17 cellular contexts compared by ENCODE assay signal in genomic region chr2:25044011-25044410, GRCh38. TPM values are rescaled to one million over a fixed set of nuclear protein-coding genes. Genes with fewer than 3 reads are reported as not detected.
A peak's percentile ranks its signal among the peaks of the same experiment; 100 is the strongest.
DNase-seq lines count a peak whose midpoint lies in the region; FAIRE-seq and TF ChIP-seq lines count a peak whose summit lies in the region.
"Had no signal": no experiment of that assay in that cellular context is flagged by ENCODE, and none has a peak within 500 bp of the region (broad histone marks: within the 10 kb centered on the region; RNA-seq: fewer than 3 reads in every experiment).

No MANE protein-coding gene starts in this region.

- DNase-seq in CD8-positive, alpha-beta memory T cell: no peak
- DNase-seq in endothelial cell of umbilical vein (ENCODE audit: low read depth, low spot score) (no peak), neural crest cell (ENCODE audit: low read depth, low spot score) (no peak), NCI-H146 (lab: John Stamatoyannopoulos, UW) (no peak), GM12892 (ENCODE audit: insufficient read length) (no peak), esophagus squamous epithelium (lab: John Stamatoyannopoulos, UW) (no peak), UCSD-AML1 (lab: John Stamatoyannopoulos, UW; ENCODE audit: unreplicated experiment) (no peak)
- DNase-seq: cortex of kidney, NCI-H1092 treated with DMSO at 0.1 percent for 48 hours, NCI-H2081 treated with DMSO at 0.1 percent for 48 hours had no signal

- H3K4me1 ChIP-seq in CD8-positive, alpha-beta memory T cell (ENCODE audit: insufficient read depth, low read length): peaks cover 19% of the 10 kb centered on the region
- H3K4me1 ChIP-seq in endothelial cell of umbilical vein (ENCODE audit: control insufficient read depth, extremely low read depth, insufficient read depth, low read length) (peaks cover 21% of the 10 kb centered on the region), esophagus squamous epithelium (peaks cover 13 to 27% (median 14%) of the 10 kb centered on the region in 3 donors)
- H3K4me1 ChIP-seq: prostate gland had no signal

- peaks cover 39 to 55% of the 10 kb centered on the region in 2 donors for H3K27me3 Mint-ChIP-seq in CD8-positive, alpha-beta memory T cell
- peaks cover 42% of the 10 kb centered on the region for H3K27me3 Mint-ChIP-seq in IgD-negative memory B cell
- peaks cover 8% of the 10 kb centered on the region for H3K27me3 Mint-ChIP-seq in neural crest cell (ENCODE audit: low read depth)

- H3K9me3 ChIP-seq in CD8-positive, alpha-beta memory T cell (ENCODE audit: low read length): no peaks in the 10 kb centered on the region
- H3K9me3 ChIP-seq in endothelial cell of umbilical vein (replicated peaks; ENCODE audit: control insufficient read depth, insufficient read depth, low read length) (no peaks in the 10 kb centered on the region), esophagus squamous epithelium (no peaks in the 10 kb centered on the region)
- H3K9me3 ChIP-seq: prostate gland, suprapubic skin, vagina had no signal

- BruUV-seq in endothelial cell of umbilical vein (replicated peaks; lab: Mats Ljungman, UMichigan): no TSS peak

- dilution Hi-C loops in endothelial cell of umbilical vein (cut with MboI; ENCODE audit: extremely low pct_ligation_motif_present, low sequenced_read_pairs): no loop called here

- H3K27ac Mint-ChIP-seq in CD8-positive, alpha-beta memory T cell: no peak overlapping the region
- H3K27ac Mint-ChIP-seq in IgD-negative memory B cell (no peak overlapping the region), neural crest cell (ENCODE audit: unreplicated experiment) (no peak overlapping the region)

- H2AFZ ChIP-seq in endothelial cell of umbilical vein (ENCODE audit: low read depth, low read length): no peak overlapping the region

- FAIRE-seq in endothelial cell of umbilical vein (lab: Jason Lieb, UNC): peak; percentile 18
- FAIRE-seq in GM12892 (lab: Jason Lieb, UNC): no peak
- FAIRE-seq: endometrium, HTR-8/SVneo had no signal

- TF ChIP-seq CTCF in endothelial cell of umbilical vein (IDR thresholded peaks at IDR 0.05; ENCODE audit: extremely low read depth in 1 of 2, insufficient read depth in 1 of 2, low read depth in 1 of 2, low read length in 2 of 2) (no peak), neural crest cell (conservative IDR thresholded peaks at IDR 0.05) (no peak), esophagus squamous epithelium (IDR thresholded peaks at IDR 0.05) (no peak)

- 55 to 76% methylated on average over 1 of the region's 1 CpG for WGBS in esophagus squamous epithelium, 2 donors

- H3K9me3 Mint-ChIP-seq in CD8-positive, alpha-beta memory T cell: no peaks in the 10 kb centered on the region
- H3K9me3 Mint-ChIP-seq in IgD-negative memory B cell (no peaks in the 10 kb centered on the region), neural crest cell (no peaks in the 10 kb centered on the region)

- H4K20me1 ChIP-seq in endothelial cell of umbilical vein (replicated peaks; ENCODE audit: control insufficient read depth, extremely low read depth, insufficient read depth, low read length): no peaks in the 10 kb centered on the region

- peak overlapping the region in 5 of 7 donors; percentile 31 to 87 (median 41) for H3K4me3 Mint-ChIP-seq in CD8-positive, alpha-beta memory T cell
- H3K4me3 Mint-ChIP-seq in IgD-negative memory B cell (peak overlapping the region in 3 of 4 donors; percentile 34 to 95 (median 41)), neural crest cell (peak overlapping the region; percentile 95)

- no peak overlapping the region for H3K27ac ChIP-seq in CD8-positive, alpha-beta memory T cell (ENCODE audit: low read depth, low read length)
- H3K27ac ChIP-seq in endothelial cell of umbilical vein (ENCODE audit: insufficient read depth, low read depth, low read length): no peak overlapping the region
- no peak overlapping the region for H3K27ac ChIP-seq in esophagus squamous epithelium
- H3K27ac ChIP-seq: prostate gland, suprapubic skin, vagina, VCaP had no signal

- H3K36me3 Mint-ChIP-seq in CD8-positive, alpha-beta memory T cell: no peaks in the 10 kb centered on the region
- H3K36me3 Mint-ChIP-seq in IgD-negative memory B cell (no peaks in the 10 kb centered on the region), neural crest cell (ENCODE audit: low read depth) (no peaks in the 10 kb centered on the region)

- intact Hi-C loops in endothelial cell of umbilical vein (cut with micrococcal nuclease) (loop anchor here (5.0 kb wide), 2 partner anchors 53 to 153 kb away; no protein-coding TSS in a partner anchor), esophagus squamous epithelium (cut with DNase I) (no loop called here)

- peaks cover 18 to 29% (median 20%) of the 10 kb centered on the region in 3 donors for H3K4me1 Mint-ChIP-seq in CD8-positive, alpha-beta memory T cell
- H3K4me1 Mint-ChIP-seq in IgD-negative memory B cell (peaks cover 15 to 18% (median 17%) of the 10 kb centered on the region in 3 donors), neural crest cell (peaks cover 39% of the 10 kb centered on the region)

- no peak overlapping the region for H3K4me3 ChIP-seq in CD8-positive, alpha-beta memory T cell (ENCODE audit: low read length)
- H3K4me3 ChIP-seq in endothelial cell of umbilical vein (replicated peaks in 1 of 3; ENCODE audit: insufficient read depth in 1 of 3, low read depth in 1 of 3, low read length in 3 of 3) (no peak overlapping the region), esophagus squamous epithelium (no peak overlapping the region)
- H3K4me3 ChIP-seq: prostate gland, suprapubic skin had no signal

- H3K36me3 ChIP-seq in CD8-positive, alpha-beta memory T cell (ENCODE audit: insufficient read depth, low read length): no peaks in the 10 kb centered on the region
- no peaks in the 10 kb centered on the region for H3K36me3 ChIP-seq in endothelial cell of umbilical vein (ENCODE audit: control insufficient read depth in 2 of 2, extremely low read depth in 1 of 2, insufficient read depth in 2 of 2, low read length in 2 of 2)
- H3K36me3 ChIP-seq in esophagus squamous epithelium: no peaks in the 10 kb centered on the region
- H3K36me3 ChIP-seq: prostate gland, suprapubic skin, vagina had no signal

- peaks cover 34% of the 10 kb centered on the region for H3K27me3 ChIP-seq in CD8-positive, alpha-beta memory T cell (ENCODE audit: insufficient read depth, low read length, poor library complexity, severe bottlenecking)
- H3K27me3 ChIP-seq in endothelial cell of umbilical vein (ENCODE audit: control insufficient read depth in 2 of 2, insufficient read depth in 2 of 2, low read length in 2 of 2): peaks cover under 1 to 11% of the 10 kb centered on the region in 2 experiments
- peaks cover 0 to 44% (median 0%) of the 10 kb centered on the region in 4 donors for H3K27me3 ChIP-seq in esophagus squamous epithelium
- H3K27me3 ChIP-seq: vagina had no signal

- no peaks in the 10 kb centered on the region for H3K79me2 ChIP-seq in endothelial cell of umbilical vein (ENCODE audit: control insufficient read depth, insufficient read depth, low read length)

- H3K9me1 ChIP-seq in endothelial cell of umbilical vein (replicated peaks; ENCODE audit: control insufficient read depth, extremely low read depth, insufficient read depth, low read length): no peaks in the 10 kb centered on the region

- no peak overlapping the region for H3K4me2 ChIP-seq in endothelial cell of umbilical vein (ENCODE audit: insufficient read depth, low read length)

- CTCF ChIA-PET in CD8-positive, alpha-beta memory T cell (lab: Charles Lee): interaction anchor here (1.0 to 1.3 kb wide), 2 partner anchors 9 to 69 kb away, joined by 3 read pairs; no protein-coding TSS in a partner anchor
- CTCF ChIA-PET in endothelial cell of umbilical vein (lab: Charles Lee): interaction anchor here (1.2 to 1.4 kb wide), 2 partner anchors 41 to 69 kb away, joined by 3 to 4 read pairs; no protein-coding TSS in a partner anchor

- no peak overlapping the region for H3K9ac ChIP-seq in endothelial cell of umbilical vein (replicated peaks; ENCODE audit: extremely low read depth, insufficient read depth, low read length)

- TF ChIP-seq POLR2A in endothelial cell of umbilical vein (IDR thresholded peaks at IDR 0.05; ENCODE audit: low read depth, low read length) (no peak), GM12892 (IDR thresholded peaks at IDR 0.05; ENCODE audit: low read depth, low read length) (no peak), esophagus squamous epithelium (IDR thresholded peaks at IDR 0.05) (no peak)

- POLR2A ChIA-PET in CD8-positive, alpha-beta memory T cell (lab: Charles Lee): no interaction called here
- POLR2A ChIA-PET in endothelial cell of umbilical vein (lab: Charles Lee): no interaction called here

TF ChIP-seq in endothelial cell of umbilical vein, 7 proteins besides CTCF, POLR2A, EP300 and RAD21:
- TF ChIP-seq GATA2 (IDR thresholded peaks at IDR 0.05; ENCODE audit: insufficient read depth, insufficient read length, low read depth, low read length): no peak
- no peak for TF ChIP-seq FOS (IDR thresholded peaks at IDR 0.05; ENCODE audit: borderline replicate concordance, insufficient read depth, low read length)

RNA-seq across cellular contexts. Expression of gene EFR3B, which starts 2.1 kb away (rescaled TPM):
- total RNA-seq in CD8-positive, alpha-beta memory T cell: under 1 TPM; 0.20 to 0.27 TPM
- polyA plus RNA-seq in CD8-positive, alpha-beta memory T cell: 0.16 TPM
- polyA plus RNA-seq in IgD-negative memory B cell (0.04 TPM), endothelial cell of umbilical vein (0.15 and 0.21 TPM in 2 replicates)
- total RNA-seq in endothelial cell of umbilical vein (0.58 and 0.77 TPM in 2 replicates), neural crest cell (40.7 and 41.2 TPM in 2 replicates), esophagus squamous epithelium (1 to 10 TPM in 1 of 4 donors, under 1 TPM in 3; under 0.01 to 1.4 (median 0.32) TPM)
- 0.15 and 0.17 TPM in 2 replicates for polyA plus RNA-seq in endothelial cell of umbilical vein (2011; cell fraction: cytosol; rRNA removed)
- polyA plus RNA-seq in endothelial cell of umbilical vein (2011; cell fraction: nucleus; rRNA removed): 0.53 and 0.71 TPM in 2 replicates
- polyA plus RNA-seq in endothelial cell of umbilical vein (2012): 0.83 and 1.1 TPM in 2 replicates
- polyA minus RNA-seq in endothelial cell of umbilical vein: 0.59 and 0.92 TPM in 2 replicates
- polyA minus RNA-seq in endothelial cell of umbilical vein (2011; cell fraction: cytosol; rRNA and poly(A)+ RNA removed): 1.6 TPM
- polyA minus RNA-seq in endothelial cell of umbilical vein (2011; cell fraction: nucleus; rRNA and poly(A)+ RNA removed): 0.72 and 0.77 TPM in 2 replicates
- 5.2 TPM for polyA plus RNA-seq in GM12892 (2012; ENCODE audit: missing spikeins)

Comparison
In these comparisons a context has a peak if more than half of its experiments do, and no peak if none do; other contexts are left out.
1. H3K4me3 Mint-ChIP-seq: peak in every context shown above with its lines; median percentile 95 in neural crest cell; 41 in CD8-positive, alpha-beta memory T cell; 41 in IgD-negative memory B cell.
2. RNA of gene EFR3B, which starts 2.1 kb away (total RNA-seq): 40.7 to 41.2 TPM in neural crest cell; 0.58 to 0.77 TPM in endothelial cell of umbilical vein, under 0.01 to 1.4 TPM in esophagus squamous epithelium and 0.20 to 0.27 TPM in CD8-positive, alpha-beta memory T cell; every median in the first group is over 10 times any median in the second.